35 cellular contexts compared by ENCODE assay signal in the genomic region with DNA sequence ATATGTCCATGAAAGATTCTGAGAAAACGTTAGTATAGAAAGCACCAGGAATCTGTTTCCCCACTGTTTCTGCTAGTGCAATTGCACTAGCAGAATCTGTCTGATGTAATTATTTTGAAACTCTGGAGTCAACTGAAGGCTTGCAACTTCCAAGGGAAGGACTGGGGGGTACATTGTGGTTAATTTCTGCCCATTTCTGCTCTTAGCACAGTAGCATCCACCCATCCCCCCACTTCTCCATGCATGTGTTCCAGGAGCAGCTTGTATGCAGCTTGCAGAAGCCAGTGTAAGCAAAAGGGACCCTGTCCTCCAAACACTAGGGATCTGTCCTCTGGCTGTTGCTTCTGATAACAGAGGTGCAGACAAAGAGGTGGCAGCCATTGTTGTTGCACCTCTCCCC.
DNase-seq lines count a peak whose midpoint lies in the region; ATAC-seq and TF ChIP-seq lines count a peak whose summit lies in the region.
"Had no signal": no experiment of that assay in that cellular context is flagged by ENCODE, and none has a peak within 500 bp of the region (broad histone marks: within the 10 kb centered on the region; RNA-seq: fewer than 3 reads in every experiment).

No MANE protein-coding gene starts in this region.

- no peak overlapping the region for H3K27ac Mint-ChIP-seq in activated CD4-positive, alpha-beta T cell treated with anti-CD3 and anti-CD28 coated beads, Interleukin-2, amount 10 ng/mL, durations not matched to agents 24 days and 14 days
- H3K27ac Mint-ChIP-seq: B cell; CD14-positive monocyte; CD4-positive, alpha-beta memory T cell; CD4-positive, alpha-beta T cell; CD4-positive, CD25-positive, alpha-beta regulatory T cell; CD8-positive, alpha-beta memory T cell; CD8-positive, alpha-beta T cell had no signal

- H3K27me3 ChIP-seq in HL-60 (ENCODE audit: insufficient read depth, poor library complexity, severe bottlenecking): no peaks in the 10 kb centered on the region
- no peaks in the 10 kb centered on the region for H3K27me3 ChIP-seq in neutrophil
- no peaks in the 10 kb centered on the region for H3K27me3 ChIP-seq in right atrium auricular region
- H3K27me3 ChIP-seq: BE2C; BLaER1; BLaER1 treated with 17β-estradiol and CSF1 and Interleukin-3, amounts not matched to agents 10 nM and 100 nM had no signal

- H3K27ac ChIP-seq in HL-60 (replicated peaks) (peak overlapping the region; percentile 28; the same call in 1 of the 2 replicates), neutrophil (peak overlapping the region; percentile 26), right atrium auricular region (no peak overlapping the region)
- H3K27ac ChIP-seq: 22Rv1; A549; BLaER1; BLaER1 treated with 17β-estradiol and CSF1 and Interleukin-3, amounts not matched to agents 10 nM and 100 nM; C4-2B had no signal

- no peak for TF ChIP-seq POLR2A in NB4 (IDR thresholded peaks at IDR 0.05; ENCODE audit: extremely low read depth, insufficient read length)

- no peak overlapping the region for H3K4me3 Mint-ChIP-seq in activated CD4-positive, alpha-beta T cell treated with anti-CD3 and anti-CD28 coated beads, Interleukin-2, amount 10 ng/mL, durations not matched to agents 24 days and 14 days
- H3K4me3 Mint-ChIP-seq: B cell; CD14-positive monocyte; CD4-positive, alpha-beta T cell; CD4-positive, CD25-positive, alpha-beta regulatory T cell; CD8-positive, alpha-beta memory T cell; CD8-positive, alpha-beta T cell had no signal

- H3K4me1 ChIP-seq in neutrophil (ENCODE audit: control insufficient read depth in 1 of 2, insufficient read depth in 1 of 2, low read depth in 1 of 2, low read length in 1 of 2): peaks cover 18 to 28% of the 10 kb centered on the region in 2 experiments
- H3K4me1 ChIP-seq in right atrium auricular region: no peaks in the 10 kb centered on the region
- H3K4me1 ChIP-seq: BE2C; BLaER1; BLaER1 treated with 17β-estradiol and CSF1 and Interleukin-3, amounts not matched to agents 10 nM and 100 nM; Caco-2 had no signal

- H3K36me3 Mint-ChIP-seq in activated CD4-positive, alpha-beta T cell treated with anti-CD3 and anti-CD28 coated beads, Interleukin-2, amount 10 ng/mL, durations not matched to agents 24 days and 14 days (ENCODE audit: low read depth): no peaks in the 10 kb centered on the region
- H3K36me3 Mint-ChIP-seq: CD14-positive monocyte had no signal

- intact Hi-C loops in activated CD4-positive, alpha-beta T cell treated with anti-CD3 and anti-CD28 coated beads, Interleukin-2, amount 10 ng/mL, durations not matched to agents 24 days and 14 days (cut with micrococcal nuclease): no loop called here

- H3K36me3 ChIP-seq in neutrophil (no peaks in the 10 kb centered on the region), right atrium auricular region (no peaks in the 10 kb centered on the region)
- H3K36me3 ChIP-seq: BE2C; BLaER1; BLaER1 treated with 17β-estradiol and CSF1 and Interleukin-3, amounts not matched to agents 10 nM and 100 nM had no signal

- peaks cover 32% of the 10 kb centered on the region for H3K9me3 Mint-ChIP-seq in activated CD4-positive, alpha-beta T cell treated with anti-CD3 and anti-CD28 coated beads, Interleukin-2, amount 10 ng/mL, durations not matched to agents 24 days and 14 days

- H3K4me1 Mint-ChIP-seq in activated CD4-positive, alpha-beta T cell treated with anti-CD3 and anti-CD28 coated beads, Interleukin-2, amount 10 ng/mL, durations not matched to agents 24 days and 14 days: no peaks in the 10 kb centered on the region
- H3K4me1 Mint-ChIP-seq: B cell; CD14-positive monocyte; CD4-positive, alpha-beta memory T cell; CD4-positive, CD25-positive, alpha-beta regulatory T cell; CD8-positive, alpha-beta memory T cell had no signal

- no peak for ATAC-seq in HG03175 (IDR thresholded peaks at IDR 0.05; ENCODE audit: unreplicated experiment)
- ATAC-seq: A549; CD8-positive, alpha-beta T cell had no signal

- TF ChIP-seq CTCF in HL-60 (IDR thresholded peaks at IDR 0.05; ENCODE audit: insufficient read depth, low read length) (no peak), NB4 (IDR thresholded peaks at IDR 0.05; ENCODE audit: low read depth, low read length) (no peak), neutrophil (IDR thresholded peaks at IDR 0.05) (no peak), right atrium auricular region (IDR thresholded peaks at IDR 0.05) (no peak)

- no peaks in the 10 kb centered on the region for H3K9me3 ChIP-seq in neutrophil
- peaks cover 0 to 36% of the 10 kb centered on the region in 2 donors for H3K9me3 ChIP-seq in right atrium auricular region
- H3K9me3 ChIP-seq: BE2C, Caco-2 had no signal

- peaks cover 26% of the 10 kb centered on the region for H3K27me3 Mint-ChIP-seq in activated CD4-positive, alpha-beta T cell treated with anti-CD3 and anti-CD28 coated beads, Interleukin-2, amount 10 ng/mL, durations not matched to agents 24 days and 14 days
- H3K27me3 Mint-ChIP-seq: CD4-positive, alpha-beta T cell had no signal

- H3K4me3 ChIP-seq in HL-60 (replicated peaks; ENCODE audit: insufficient read depth, low read length): no peak overlapping the region
- H3K4me3 ChIP-seq in NB4 (ENCODE audit: low read depth, low read length): no peak overlapping the region
- no peak overlapping the region for H3K4me3 ChIP-seq in neutrophil (ENCODE audit: low read depth in 1 of 2, low read length in 1 of 2)
- H3K4me3 ChIP-seq in right atrium auricular region: no peak overlapping the region
- H3K4me3 ChIP-seq: A549; BLaER1; BLaER1 treated with 17β-estradiol and CSF1 and Interleukin-3, amounts not matched to agents 10 nM and 100 nM had no signal

- DNase-seq in activated CD4-positive, alpha-beta T cell treated with anti-CD3 and anti-CD28 coated beads, Interleukin-2, amount 10 ng/mL, durations not matched to agents 24 days and 14 days: peak; percentile 31
- DNase-seq in activated CD4-positive, alpha-beta T cell treated with anti-CD3 and anti-CD28 coated beads for 4 hours: no peak
- DNase-seq in HL-60 (ENCODE audit: low read depth in 1 of 2, low spot score in 1 of 2) (peak; percentile 67 to 79), NB4 (ENCODE audit: low read depth) (peak; percentile 24), NCI-H1092 treated with DMSO at 0.1 percent for 48 hours (lab: John Stamatoyannopoulos, UW) (no peak), right atrium auricular region (ENCODE audit: low spot score) (no peak)
- DNase-seq: 8988T; ACHN; AML-193; BE2C; C1 segment of cervical spinal cord; Caco-2; Calu3; CD4-positive, alpha-beta memory T cell; CD4-positive, alpha-beta T cell; CD4-positive, CD25-positive, alpha-beta regulatory T cell; CD8-positive, alpha-beta memory T cell; CD8-positive, alpha-beta T cell; COR-L47; DMS 273 treated with DMSO at 0.1 percent for 48 hours; DMS153; DMS53; DMS79; DMS79 treated with DMSO at 0.1 percent for 48 hours; DND-41; EL had no signal

Comparison
In these comparisons a context has a peak if more than half of its experiments do, and no peak if none do; other contexts are left out.
1. DNase-seq: peak in activated CD4-positive, alpha-beta T cell treated with anti-CD3 and anti-CD28 coated beads, Interleukin-2, amount 10 ng/mL, durations not matched to agents 24 days and 14 days (single experiment), HL-60 (2 of 2) and NB4 (single experiment); none in activated CD4-positive, alpha-beta T cell treated with anti-CD3 and anti-CD28 coated beads for 4 hours (0 of 2), NCI-H1092 treated with DMSO at 0.1 percent for 48 hours (single experiment) and right atrium auricular region (single experiment).
2. H3K27ac ChIP-seq: peak in HL-60 (single experiment) and neutrophil (single experiment); none in right atrium auricular region (0 of 2).